ENCODE assay signal across 10 cellular contexts in genomic region chr2:65017335-65017734, GRCh38. TPM values are rescaled to one million over a fixed set of nuclear protein-coding genes. Genes with fewer than 3 reads are reported as not detected.
A peak's percentile ranks its signal among the peaks of the same experiment; 100 is the strongest.
DNase-seq lines count a peak whose midpoint lies in the region; ATAC-seq, FAIRE-seq and TF ChIP-seq lines count a peak whose summit lies in the region.
"Had no signal": no experiment of that assay in that cellular context is flagged by ENCODE, and none has a peak within 500 bp of the region (broad histone marks: within the 10 kb centered on the region; RNA-seq: fewer than 3 reads in every experiment).

No MANE protein-coding gene starts in this region.

- DNase-seq in GM19239 (ENCODE audit: insufficient read length, low spot score) (no peak), SKM-1 treated with dmso at 0.1 percent for 144 hours (lab: John Stamatoyannopoulos, UW; ENCODE audit: unreplicated experiment) (peak; percentile 86), germinal center (ENCODE audit: low spot score) (peak; percentile 54), pons (ENCODE audit: low spot score) (peak; percentile 70), NCI-H146 treated with DMSO at 0.1 percent for 48 hours (lab: John Stamatoyannopoulos, UW; ENCODE audit: unreplicated experiment) (no peak), omental fat pad (ENCODE audit: low spot score) (no peak)
- DNase-seq: activated CD4-positive, alpha-beta T cell treated with anti-CD3 and anti-CD28 coated beads, Interleukin-2, amount 10 ng/mL, durations not matched to agents 7 days and 5 days; central memory CD4-positive, alpha-beta T cell had no signal

- TF ChIP-seq CTCF in omental fat pad (IDR thresholded peaks at IDR 0.05): no peak

- peak; percentile 85 for FAIRE-seq in GM19239 (lab: Jason Lieb, UNC)

- ATAC-seq in GM18511 (IDR thresholded peaks at IDR 0.05; ENCODE audit: unreplicated experiment) (no peak), omental fat pad (ENCODE audit: low FRiP score) (no peak), GM21423 (IDR thresholded peaks at IDR 0.05; ENCODE audit: unreplicated experiment) (no peak)

RNA-seq across cellular contexts. Expression of gene SLC1A4, which starts 28.1 kb away (rescaled TPM):
- 10 to 100 TPM in 1 of 4 donors, 1 to 10 TPM in 3; 6.5 to 14.4 (median 7.0) TPM for total RNA-seq in omental fat pad

RNA-seq across cellular contexts. Expression of gene CEP68, which starts 38.9 kb away (rescaled TPM):
- total RNA-seq in omental fat pad: 10 to 100 TPM in 3 of 4 donors, 1 to 10 TPM in 1; 9.7 to 67.3 (median 21.3) TPM

Comparison
In these comparisons a context has a peak if more than half of its experiments do, and no peak if none do; other contexts are left out.
1. DNase-seq: peak in SKM-1 treated with dmso at 0.1 percent for 144 hours (single experiment), germinal center (single experiment) and pons (single experiment); none in GM19239 (single experiment), NCI-H146 treated with DMSO at 0.1 percent for 48 hours (single experiment) and omental fat pad (single experiment).